Comparison of ENCODE assay signal across 26 cellular contexts in genomic region chr3:106817706-106818105, GRCh38.
DNase-seq lines count a peak whose midpoint lies in the region; ATAC-seq, FAIRE-seq and TF ChIP-seq lines count a peak whose summit lies in the region.
"Had no signal": no experiment of that assay in that cellular context is flagged by ENCODE, and none has a peak within 500 bp of the region (broad histone marks: within the 10 kb centered on the region; RNA-seq: fewer than 3 reads in every experiment).

No MANE protein-coding gene starts in this region.

- H3K36me3 Mint-ChIP-seq in GM23338 (ENCODE audit: low read depth) (peaks cover 26% of the 10 kb centered on the region), neural progenitor cell (no peaks in the 10 kb centered on the region)
- H3K36me3 Mint-ChIP-seq in activated T-cell treated with anti-CD3 and anti-CD28 coated beads, Interleukin-2, amount 50 U/mL, for 72 hours (ENCODE audit: insufficient read depth in 2 of 2): no peaks in the 10 kb centered on the region
- H3K36me3 Mint-ChIP-seq: CD4-positive, alpha-beta memory T cell; T-cell had no signal

- H3K27ac Mint-ChIP-seq in GM23338 (no peak overlapping the region), neural progenitor cell (no peak overlapping the region)
- H3K27ac Mint-ChIP-seq in activated T-cell treated with anti-CD3 and anti-CD28 coated beads, Interleukin-2, amount 50 U/mL, for 72 hours: no peak overlapping the region
- H3K27ac Mint-ChIP-seq: CD4-positive, alpha-beta memory T cell; T-cell had no signal

- peak overlapping the region; percentile 31 for H3K9ac ChIP-seq in Loucy (ENCODE audit: low read depth, low read length, poor library complexity, severe bottlenecking)
- no peak overlapping the region for H3K9ac ChIP-seq in neural progenitor cell

- peak; percentile 32 for FAIRE-seq in bronchial epithelial cell (lab: Jason Lieb, UNC)
- FAIRE-seq: A549, HTR-8/SVneo had no signal

- no peak overlapping the region for H3K4me3 Mint-ChIP-seq in GM23338
- H3K4me3 Mint-ChIP-seq in neural progenitor cell: no peak overlapping the region
- no peak overlapping the region for H3K4me3 Mint-ChIP-seq in activated T-cell treated with anti-CD3 and anti-CD28 coated beads, Interleukin-2, amount 50 U/mL, for 72 hours
- H3K4me3 Mint-ChIP-seq: CD4-positive, alpha-beta memory T cell; T-cell had no signal

- H3K36me3 ChIP-seq in GM23338 (ENCODE audit: insufficient read depth): no peaks in the 10 kb centered on the region; the same call in 1 of the 2 replicates
- H3K36me3 ChIP-seq in Loucy (ENCODE audit: insufficient read depth, low read length): no peaks in the 10 kb centered on the region
- H3K36me3 ChIP-seq in bronchial epithelial cell (ENCODE audit: control insufficient read depth, insufficient read depth, low read length): no peaks in the 10 kb centered on the region
- no peaks in the 10 kb centered on the region for H3K36me3 ChIP-seq in neural progenitor cell
- H3K36me3 ChIP-seq: SJCRH30 had no signal

- H3K4me1 Mint-ChIP-seq in GM23338 (peaks cover 16% of the 10 kb centered on the region), neural progenitor cell (no peaks in the 10 kb centered on the region)
- H3K4me1 Mint-ChIP-seq in activated T-cell treated with anti-CD3 and anti-CD28 coated beads, Interleukin-2, amount 50 U/mL, for 72 hours (ENCODE audit: low read depth): no peaks in the 10 kb centered on the region
- H3K4me1 Mint-ChIP-seq: CD4-positive, alpha-beta memory T cell; T-cell had no signal

- H3K9me2 ChIP-seq in GM23338 (ENCODE audit: insufficient read depth) (no peaks in the 10 kb centered on the region), Loucy (replicated peaks; ENCODE audit: low read depth, low read length) (no peaks in the 10 kb centered on the region)

- H3K4me1 ChIP-seq in GM23338 (ENCODE audit: insufficient read depth) (peaks cover 12% of the 10 kb centered on the region; the same call in 1 of the 2 replicates), Loucy (ENCODE audit: insufficient read depth, low read length, poor library complexity, severe bottlenecking) (peaks cover 18% of the 10 kb centered on the region), neural progenitor cell (no peaks in the 10 kb centered on the region)
- H3K4me1 ChIP-seq: A549, Caco-2 had no signal

- H3K9me3 ChIP-seq in Loucy (ENCODE audit: insufficient read depth, low read depth, low read length): no peaks in the 10 kb centered on the region; the same call in 1 of the 2 replicates
- no peaks in the 10 kb centered on the region for H3K9me3 ChIP-seq in neural progenitor cell (ENCODE audit: low read depth)
- H3K9me3 ChIP-seq: A549, Caco-2, SJCRH30 had no signal

- H3F3A ChIP-seq in GM23338 (replicated peaks; ENCODE audit: low read depth) (no peaks in the 10 kb centered on the region), Loucy (ENCODE audit: low read depth) (no peaks in the 10 kb centered on the region), neural progenitor cell (ENCODE audit: low read depth) (no peaks in the 10 kb centered on the region)

- H3K27ac ChIP-seq in GM23338 (ENCODE audit: low read depth) (peak overlapping the region; percentile 13; the same call in 1 of the 2 replicates), neural progenitor cell (no peak overlapping the region)
- H3K27ac ChIP-seq: A549, SJCRH30 had no signal

- no peak overlapping the region for H3K4me2 ChIP-seq in GM23338
- no peak overlapping the region for H3K4me2 ChIP-seq in Loucy (ENCODE audit: low read depth, low read length, poor library complexity, severe bottlenecking)
- no peak overlapping the region for H3K4me2 ChIP-seq in neural progenitor cell
- H3K4me2 ChIP-seq: A549 had no signal

- ATAC-seq in GM23338 (no peak), HG02870 (IDR thresholded peaks at IDR 0.05; ENCODE audit: unreplicated experiment) (no peak)
- no peak for ATAC-seq in activated T-cell treated with anti-CD3 and anti-CD28 coated beads, Interleukin-2, amount 50 U/mL, for 72 hours (replicated peaks in 1 of 2)
- ATAC-seq: A549, PC-3, Right ventricle myocardium inferior, T-cell had no signal

- H3K27me3 Mint-ChIP-seq in GM23338 (ENCODE audit: insufficient read depth, low read depth, poor library complexity) (peaks cover 2% of the 10 kb centered on the region), neural progenitor cell (ENCODE audit: insufficient read depth, low read depth) (peaks cover 3% of the 10 kb centered on the region)
- H3K27me3 Mint-ChIP-seq in activated T-cell treated with anti-CD3 and anti-CD28 coated beads, Interleukin-2, amount 50 U/mL, for 72 hours (ENCODE audit: low read depth): peaks cover 9% of the 10 kb centered on the region

- DNase-seq in GM23338 (ENCODE audit: low spot score): no peak
- DNase-seq in bronchial epithelial cell (ENCODE audit: low read depth): no peak
- DNase-seq in neural progenitor cell (ENCODE audit: low spot score): no peak
- no peak for DNase-seq in activated T-cell treated with anti-CD3 and anti-CD28 coated beads, Interleukin-2, amount 50 U/mL, for 72 hours
- no peak for DNase-seq in NAMALWA (ENCODE audit: low spot score)
- no peak for DNase-seq in DMS79 (lab: John Stamatoyannopoulos, UW)
- DNase-seq: C1 segment of cervical spinal cord; Caco-2; CD4-positive, alpha-beta memory T cell; DMS153; H7; KBM-7; NCI-H1105; NCI-H1436 treated with DMSO at 0.1 percent for 48 hours; NCI-H187 treated with DMSO at 0.1 percent for 48 hours; NCI-H2171 treated with DMSO at 0.1 percent for 48 hours; NCI-H748 treated with DMSO at 0.1 percent for 48 hours; NK-92 treated with Interleukin-12 subunit alpha and Interleukin-12 subunit beta, amount 100 ng/mL, for 24 hours; PC-3; SJCRH30; T-cell had no signal

- H3K4me3 ChIP-seq in GM23338: no peak overlapping the region
- no peak overlapping the region for H3K4me3 ChIP-seq in Loucy (ENCODE audit: low read length, poor library complexity, severe bottlenecking)
- no peak overlapping the region for H3K4me3 ChIP-seq in bronchial epithelial cell (ENCODE audit: low read depth, low read length)
- H3K4me3 ChIP-seq in neural progenitor cell: no peak overlapping the region
- H3K4me3 ChIP-seq: A549, SJCRH30 had no signal

- H2AFZ ChIP-seq in GM23338: no peak overlapping the region; the same call in 1 of the 2 replicates
- peak overlapping the region; percentile 74 for H2AFZ ChIP-seq in Loucy (ENCODE audit: low read length)
- peak overlapping the region; percentile 50 for H2AFZ ChIP-seq in neural progenitor cell (replicated peaks)

- H3K9me3 Mint-ChIP-seq in GM23338 (peaks cover 13% of the 10 kb centered on the region), neural progenitor cell (no peaks in the 10 kb centered on the region)
- H3K9me3 Mint-ChIP-seq in activated T-cell treated with anti-CD3 and anti-CD28 coated beads, Interleukin-2, amount 50 U/mL, for 72 hours: no peaks in the 10 kb centered on the region
- H3K9me3 Mint-ChIP-seq: T-cell had no signal

- H3K79me2 ChIP-seq in GM23338 (replicated peaks; ENCODE audit: insufficient read depth) (no peaks in the 10 kb centered on the region), Loucy (ENCODE audit: insufficient read depth, low read length) (no peaks in the 10 kb centered on the region), neural progenitor cell (ENCODE audit: low read depth) (no peaks in the 10 kb centered on the region)

- TF ChIP-seq CTCF in GM23338 (conservative IDR thresholded peaks at IDR 0.05; ENCODE audit: low read depth in 2 of 2): no peak
- no peak for TF ChIP-seq CTCF in Loucy (conservative IDR thresholded peaks at IDR 0.05; ENCODE audit: low read length)
- no peak for TF ChIP-seq CTCF in bronchial epithelial cell (IDR thresholded peaks at IDR 0.05; ENCODE audit: insufficient read depth, low read length, severe bottlenecking)
- no peak for TF ChIP-seq CTCF in neural progenitor cell (IDR thresholded peaks at IDR 0.05)

- no peaks in the 10 kb centered on the region for H3K27me3 ChIP-seq in GM23338 (ENCODE audit: insufficient read depth)
- H3K27me3 ChIP-seq in Loucy (ENCODE audit: insufficient read depth, low read length, poor library complexity, severe bottlenecking): no peaks in the 10 kb centered on the region
- no peaks in the 10 kb centered on the region for H3K27me3 ChIP-seq in bronchial epithelial cell (ENCODE audit: control insufficient read depth, insufficient read depth, low read length)
- H3K27me3 ChIP-seq in neural progenitor cell: no peaks in the 10 kb centered on the region
- H3K27me3 ChIP-seq: SJCRH30 had no signal

- H4K20me1 ChIP-seq in GM23338 (replicated peaks; ENCODE audit: insufficient read depth) (no peaks in the 10 kb centered on the region), Loucy (ENCODE audit: insufficient read depth, low read length, poor library complexity, severe bottlenecking) (no peaks in the 10 kb centered on the region), neural progenitor cell (ENCODE audit: low read depth) (no peaks in the 10 kb centered on the region)

TF ChIP-seq in GM23338, 12 proteins besides CTCF, POLR2A, EP300 and RAD21 (continues in another document):
- TF ChIP-seq REST (IDR thresholded peaks at IDR 0.05; ENCODE audit: unreplicated experiment): no peak
- TF ChIP-seq STAT1 (IDR thresholded peaks at IDR 0.05; ENCODE audit: unreplicated experiment): no peak
- no peak for TF ChIP-seq ZNF331 (CRISPR knock-in tag; IDR thresholded peaks at IDR 0.05; ENCODE audit: low read depth)
- TF ChIP-seq EZH2 (IDR thresholded peaks at IDR 0.05; ENCODE audit: low read depth, unreplicated experiment): no peak
- TF ChIP-seq POLR2AphosphoS5 (IDR thresholded peaks at IDR 0.05; ENCODE audit: low read depth): no peak
- no peak for TF ChIP-seq NANOG (IDR thresholded peaks at IDR 0.05; ENCODE audit: borderline replicate concordance)
